In the genomic region with DNA sequence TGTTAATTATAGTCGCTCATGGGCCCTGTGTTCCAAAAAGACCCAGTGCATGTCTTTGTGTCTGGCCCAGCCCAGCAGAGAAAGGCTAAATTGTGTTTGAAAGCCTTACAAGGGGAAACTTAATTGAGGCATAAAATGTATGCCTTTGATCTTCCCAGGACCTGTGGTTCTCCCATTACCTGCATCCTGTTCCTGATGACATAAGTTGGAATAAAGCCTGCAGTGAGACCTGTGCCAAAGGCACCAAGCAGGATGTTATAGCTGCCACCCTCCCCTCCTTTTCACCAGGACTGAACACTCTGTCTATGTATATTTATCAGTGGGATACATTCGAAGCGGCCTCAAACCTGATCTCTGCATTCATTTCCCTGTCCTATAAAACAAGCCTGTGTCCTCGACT, we compare ENCODE assay signal across 21 cellular contexts. TPM values are rescaled to one million over a fixed set of nuclear protein-coding genes. Genes with fewer than 3 reads are reported as not detected.
"Had no signal": no experiment of that assay in that cellular context is flagged by ENCODE, and none has a peak within 500 bp of the region (broad histone marks: within the 10 kb centered on the region; RNA-seq: fewer than 3 reads in every experiment).

No MANE protein-coding gene starts in this region.

- H3K27ac Mint-ChIP-seq: activated CD8-positive, alpha-beta T cell treated with anti-CD3 and anti-CD28 coated beads, Interleukin-2, amount 10 ng/mL, durations not matched to agents 7 days and 5 days; activated naive CD4-positive, alpha-beta T cell treated with anti-CD3 and anti-CD28 coated beads, Interleukin-2, amount 50 U/mL, for 24 hours; activated T-helper 1 cell treated with anti-CD3 and anti-CD28 coated beads, Interleukin-12 subunit alpha, Interleukin-12 subunit beta, Interleukin-2, Interleukin-4 antibody, amounts not matched to agents 30 ng/mL and 10 ng/mL and 1 ng/mL, durations not matched to agents 14 hours and 24 hours and 36 hours; natural killer cell treated with Interleukin-12 subunit alpha and Interleukin-12 subunit beta and Interleukin-15 and Interleukin-18, amount 100 ng/mL, for 72 hours; progenitor cell of endocrine pancreas had no signal

- H3K36me3 Mint-ChIP-seq: activated naive CD4-positive, alpha-beta T cell treated with anti-CD3 and anti-CD28 coated beads, Interleukin-2, amount 50 U/mL, for 24 hours; natural killer cell treated with Interleukin-12 subunit alpha and Interleukin-12 subunit beta and Interleukin-15 and Interleukin-18, amount 100 ng/mL, for 72 hours had no signal

- H3K4me3 Mint-ChIP-seq: activated CD8-positive, alpha-beta T cell treated with anti-CD3 and anti-CD28 coated beads, Interleukin-2, amount 10 ng/mL, durations not matched to agents 7 days and 5 days; activated naive CD4-positive, alpha-beta T cell treated with anti-CD3 and anti-CD28 coated beads, Interleukin-2, amount 50 U/mL, for 24 hours; activated T-helper 1 cell treated with anti-CD3 and anti-CD28 coated beads, Interleukin-12 subunit alpha, Interleukin-12 subunit beta, Interleukin-2, Interleukin-4 antibody, amounts not matched to agents 30 ng/mL and 10 ng/mL and 1 ng/mL, durations not matched to agents 14 hours and 24 hours and 36 hours; natural killer cell treated with Interleukin-12 subunit alpha and Interleukin-12 subunit beta and Interleukin-15 and Interleukin-18, amount 100 ng/mL, for 72 hours had no signal

- H3K4me3 ChIP-seq: dorsolateral prefrontal cortex, esophagus squamous epithelium, gastrocnemius medialis, spleen, thoracic aorta, upper lobe of left lung had no signal

- H3K4me1 ChIP-seq: gastrocnemius medialis had no signal

- ATAC-seq: activated CD8-positive, alpha-beta T cell treated with anti-CD3 and anti-CD28 coated beads, Interleukin-2, amount 10 ng/mL, durations not matched to agents 7 days and 5 days; gastrocnemius medialis; natural killer cell treated with Interleukin-12 subunit alpha and Interleukin-12 subunit beta and Interleukin-15 and Interleukin-18, amount 100 ng/mL, for 72 hours had no signal

- H3K4me1 Mint-ChIP-seq: activated naive CD4-positive, alpha-beta T cell treated with anti-CD3 and anti-CD28 coated beads, Interleukin-2, amount 50 U/mL, for 24 hours had no signal

- H3K9me3 Mint-ChIP-seq: activated naive CD4-positive, alpha-beta T cell treated with anti-CD3 and anti-CD28 coated beads, Interleukin-2, amount 50 U/mL, for 24 hours; activated T-helper 1 cell treated with anti-CD3 and anti-CD28 coated beads, Interleukin-12 subunit alpha, Interleukin-12 subunit beta, Interleukin-2, Interleukin-4 antibody, amounts not matched to agents 30 ng/mL and 10 ng/mL and 1 ng/mL, durations not matched to agents 14 hours and 24 hours and 36 hours had no signal

- H3K27ac ChIP-seq: brain microvascular endothelial cell, esophagus squamous epithelium, gastrocnemius medialis, spleen, thoracic aorta, upper lobe of left lung had no signal

- H3K9me3 ChIP-seq: esophagus squamous epithelium, gastrocnemius medialis, spleen, thoracic aorta, upper lobe of left lung had no signal

- DNase-seq: activated CD4-positive, alpha-beta T cell treated with anti-CD3 and anti-CD28 coated beads for 1 hour; activated CD4-positive, alpha-beta T cell treated with anti-CD3 and anti-CD28 coated beads, Interleukin-2, amount 50 U/mL, for 1 hour; activated CD8-positive, alpha-beta T cell treated with anti-CD3 and anti-CD28 coated beads, Interleukin-2, amount 10 ng/mL, durations not matched to agents 7 days and 5 days; activated gamma-delta T cell treated with Interleukin-2 at 50 U/mL for 16 hours; aorta; brain microvascular endothelial cell; caudate nucleus; dorsolateral prefrontal cortex; esophagus squamous epithelium; gastrocnemius medialis; hippocampal formation; midbrain; spleen; stimulated activated CD4-positive, alpha-beta T cell treated with anti-CD3 and anti-CD28 coated beads, Interleukin-4, amount 100 ng/mL, for 1 hour; stimulated activated naive CD4-positive, alpha-beta T cell treated with Interleukin-2 at 50 U/mL for 16 hours; upper lobe of left lung had no signal

- H3K36me3 ChIP-seq: brain microvascular endothelial cell, esophagus squamous epithelium, gastrocnemius medialis, spleen, thoracic aorta, upper lobe of left lung had no signal

RNA-seq across cellular contexts. Expression of a gene that starts 43.4 kb away (rescaled TPM):
- total RNA-seq: activated T-helper 1 cell treated with anti-CD3 and anti-CD28 coated beads, Interleukin-12 subunit alpha, Interleukin-12 subunit beta, Interleukin-2, Interleukin-4 antibody, amounts not matched to agents 30 ng/mL and 10 ng/mL and 1 ng/mL, durations not matched to agents 14 hours and 24 hours and 36 hours; progenitor cell of endocrine pancreas had no signal
